ENCODE assay signal across 2 cellular contexts in the genomic region with DNA sequence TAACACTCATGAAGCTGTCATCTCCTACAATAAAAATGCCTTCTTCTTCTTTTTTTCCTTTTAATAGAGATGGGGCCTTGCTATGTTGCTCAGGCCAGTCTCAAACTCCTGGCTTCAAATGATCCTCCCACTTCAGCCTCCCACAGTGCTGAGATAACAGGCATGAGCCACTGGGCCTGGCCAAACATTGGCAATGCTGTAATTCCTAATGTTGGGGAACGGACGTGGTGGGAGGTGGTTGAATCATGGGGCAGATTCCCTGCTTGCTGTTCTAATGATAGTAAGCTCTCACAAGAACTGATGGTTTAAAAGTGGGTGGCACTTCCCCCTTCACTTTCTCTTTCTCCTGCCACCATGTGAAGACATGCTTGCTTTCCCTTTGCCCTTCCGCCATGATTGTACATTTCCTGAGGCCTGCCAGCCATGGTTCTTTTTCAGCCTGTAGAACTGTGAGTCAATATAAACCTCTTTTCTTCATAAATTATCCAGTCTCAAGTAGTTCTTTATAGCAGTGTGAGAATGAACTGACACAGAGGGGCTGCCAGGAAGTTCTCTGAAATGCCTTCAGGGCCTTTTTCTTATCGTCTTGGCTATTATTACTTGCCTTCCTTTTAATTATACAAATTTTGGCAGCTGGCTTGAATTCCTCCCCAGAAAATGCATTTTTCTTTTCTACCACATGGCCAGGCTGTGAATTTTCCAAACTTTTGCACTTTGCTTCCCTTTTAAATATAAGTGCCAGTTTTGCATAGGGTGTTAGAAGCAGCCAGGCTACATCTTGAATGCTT.
TF ChIP-seq lines count a peak whose summit lies in the region.

No MANE protein-coding gene starts in this region.

TF ChIP-seq in SK-N-SH treated with all-trans-retinoic acid at 6 μM for 48 hours, 23 proteins besides CTCF, POLR2A, EP300 and RAD21:
- TF ChIP-seq CREB5 (CRISPR knock-in tag; IDR thresholded peaks at IDR 0.05; ENCODE audit: low read depth) (0 out of 2 replicates have a peak, but pooled peaks have one; percentile 27), ISL1 (CRISPR knock-in tag; IDR thresholded peaks at IDR 0.05) (peak; percentile 64), OSR1 (CRISPR knock-in tag; IDR thresholded peaks at IDR 0.05) (no peak), ZC3H10 (CRISPR knock-in tag; IDR thresholded peaks at IDR 0.05) (no peak), TCF4 (CRISPR knock-in tag; IDR thresholded peaks at IDR 0.05; ENCODE audit: borderline replicate concordance) (no peak), TOX (CRISPR knock-in tag; IDR thresholded peaks at IDR 0.05; ENCODE audit: borderline replicate concordance) (no peak)
- TF ChIP-seq, protein P1, sequence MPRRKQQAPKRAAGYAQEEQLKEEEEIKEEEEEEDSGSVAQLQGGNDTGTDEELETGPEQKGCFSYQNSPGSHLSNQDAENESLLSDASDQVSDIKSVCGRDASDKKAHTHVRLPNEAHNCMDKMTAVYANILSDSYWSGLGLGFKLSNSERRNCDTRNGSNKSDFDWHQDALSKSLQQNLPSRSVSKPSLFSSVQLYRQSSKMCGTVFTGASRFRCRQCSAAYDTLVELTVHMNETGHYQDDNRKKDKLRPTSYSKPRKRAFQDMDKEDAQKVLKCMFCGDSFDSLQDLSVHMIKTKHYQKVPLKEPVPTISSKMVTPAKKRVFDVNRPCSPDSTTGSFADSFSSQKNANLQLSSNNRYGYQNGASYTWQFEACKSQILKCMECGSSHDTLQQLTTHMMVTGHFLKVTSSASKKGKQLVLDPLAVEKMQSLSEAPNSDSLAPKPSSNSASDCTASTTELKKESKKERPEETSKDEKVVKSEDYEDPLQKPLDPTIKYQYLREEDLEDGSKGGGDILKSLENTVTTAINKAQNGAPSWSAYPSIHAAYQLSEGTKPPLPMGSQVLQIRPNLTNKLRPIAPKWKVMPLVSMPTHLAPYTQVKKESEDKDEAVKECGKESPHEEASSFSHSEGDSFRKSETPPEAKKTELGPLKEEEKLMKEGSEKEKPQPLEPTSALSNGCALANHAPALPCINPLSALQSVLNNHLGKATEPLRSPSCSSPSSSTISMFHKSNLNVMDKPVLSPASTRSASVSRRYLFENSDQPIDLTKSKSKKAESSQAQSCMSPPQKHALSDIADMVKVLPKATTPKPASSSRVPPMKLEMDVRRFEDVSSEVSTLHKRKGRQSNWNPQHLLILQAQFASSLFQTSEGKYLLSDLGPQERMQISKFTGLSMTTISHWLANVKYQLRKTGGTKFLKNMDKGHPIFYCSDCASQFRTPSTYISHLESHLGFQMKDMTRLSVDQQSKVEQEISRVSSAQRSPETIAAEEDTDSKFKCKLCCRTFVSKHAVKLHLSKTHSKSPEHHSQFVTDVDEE (CRISPR knock-in tag; IDR thresholded peaks at IDR 0.05), result no peak
TF ChIP-seq in SK-N-SH treated with all-trans-retinoic acid at 6 μM for 48 hours: peak in this region for 2.

TF ChIP-seq in SK-N-SH, 30 proteins besides CTCF, POLR2A, EP300 and RAD21 (continued from another document):
- no peak for TF ChIP-seq SIN3A (IDR thresholded peaks at IDR 0.05; ENCODE audit: borderline replicate concordance, low read depth, low read length)
- TF ChIP-seq TAF1 (IDR thresholded peaks at IDR 0.05; ENCODE audit: borderline replicate concordance, low read depth, low read length), result no peak
- no peak for TF ChIP-seq FOXJ3 (CRISPR knock-in tag; IDR thresholded peaks at IDR 0.05)
- TF ChIP-seq POLR2AphosphoS5 (IDR thresholded peaks at IDR 0.05; ENCODE audit: low read depth, low read length), result no peak
